ENCODE assay signal across 9 cellular contexts in genomic region chr17:74532115-74532514, GRCh38. TPM values are rescaled to one million over a fixed set of nuclear protein-coding genes. Genes with fewer than 3 reads are reported as not detected.
DNase-seq lines count a peak whose midpoint lies in the region; ATAC-seq and TF ChIP-seq lines count a peak whose summit lies in the region.
"Had no signal": no experiment of that assay in that cellular context is flagged by ENCODE, and none has a peak within 500 bp of the region (broad histone marks: within the 10 kb centered on the region; RNA-seq: fewer than 3 reads in every experiment).

No MANE protein-coding gene starts in this region.

- no peak overlapping the region for H2BK12ac ChIP-seq in H9 (ENCODE audit: insufficient read length, low read depth, low read length)

- H3K9ac ChIP-seq in H9 (ENCODE audit: extremely low read depth, insufficient read length, low read length) (no peak overlapping the region), NT2/D1 (ENCODE audit: insufficient read length, low read depth) (no peak overlapping the region)

- H3K79me2 ChIP-seq in H9 (ENCODE audit: insufficient read depth, low read length): no peaks in the 10 kb centered on the region

- no peaks in the 10 kb centered on the region; a peak in 2 of 5 replicates for H3K9me3 Mint-ChIP-seq in H9
- H3K9me3 Mint-ChIP-seq in CD8-positive, alpha-beta memory T cell: peaks cover 0 to 2% (median 0%) of the 10 kb centered on the region in 5 donors

- no peak overlapping the region for H2BK120ac ChIP-seq in H9 (ENCODE audit: low read depth, low read length, poor library complexity, severe bottlenecking)

- H3K27me3 Mint-ChIP-seq in H9 (ENCODE audit: low read depth): peaks cover 55% of the 10 kb centered on the region
- H3K27me3 Mint-ChIP-seq in CD8-positive, alpha-beta memory T cell: peaks cover 19 to 70% of the 10 kb centered on the region in 2 donors

- ATAC-seq in Right ventricle myocardium inferior (peak; percentile 76), sciatic nerve (peak; percentile 86), GM21447 (IDR thresholded peaks at IDR 0.05; ENCODE audit: unreplicated experiment) (no peak)

- no peak overlapping the region for H2BK5ac ChIP-seq in H9 (ENCODE audit: insufficient read length, low read length)

- H3K18ac ChIP-seq in H9 (ENCODE audit: insufficient read length, low read depth, low read length): no peak overlapping the region

- no peak overlapping the region for H3K4ac ChIP-seq in H9 (ENCODE audit: low read depth, low read length)

- no peaks in the 10 kb centered on the region for H3K79me1 ChIP-seq in H9 (ENCODE audit: insufficient read depth, low read depth, low read length, poor library complexity, severe bottlenecking)

- H2AFZ ChIP-seq in H9 (ENCODE audit: low read length): no peak overlapping the region

- POLR2A ChIA-PET in CD8-positive, alpha-beta memory T cell (lab: Charles Lee): no interaction called here

- H3K36me3 Mint-ChIP-seq in H9 (ENCODE audit: insufficient read depth in 1 of 3, low read depth in 3 of 3): no peaks in the 10 kb centered on the region; a peak in 2 of 7 replicates
- H3K36me3 Mint-ChIP-seq in CD8-positive, alpha-beta memory T cell: no peaks in the 10 kb centered on the region

- no peak overlapping the region for H4K91ac ChIP-seq in H9 (ENCODE audit: insufficient read length, low read depth, low read length)

- H3T11ph ChIP-seq in H9 (ENCODE audit: low read length): no peak overlapping the region

- DNase-seq in H9 (peak; percentile 84), NT2/D1 (ENCODE audit: low read depth, low spot score) (peak; percentile 76), Right ventricle myocardium inferior (ENCODE audit: missing footprints) (peak; percentile 83), sciatic nerve (ENCODE audit: low spot score) (peak; percentile 65), D341Med (ENCODE audit: low spot score) (no peak), NCI-H1105 (lab: John Stamatoyannopoulos, UW) (no peak)
- no peak for DNase-seq in CD8-positive, alpha-beta memory T cell
- DNase-seq: NCI-H1436 treated with DMSO at 0.1 percent for 48 hours had no signal

- H3K4me3 Mint-ChIP-seq in H9: 0 out of 5 replicates have a peak overlapping the region, but pooled peaks of 1 of the 2 experiments have one; percentile 2
- H3K4me3 Mint-ChIP-seq in CD8-positive, alpha-beta memory T cell: peak overlapping the region in 1 of 7 donors; percentile 32

- no peak overlapping the region for H3K27ac ChIP-seq in H9 (ENCODE audit: insufficient read length, low read depth, low read length)
- H3K27ac ChIP-seq in CD8-positive, alpha-beta memory T cell (ENCODE audit: low read depth, low read length): no peak overlapping the region

- no peaks in the 10 kb centered on the region for H4K20me1 ChIP-seq in H9 (ENCODE audit: control insufficient read depth, insufficient read depth, insufficient read length)

- no peak overlapping the region for H4K8ac ChIP-seq in H9 (replicated peaks; ENCODE audit: insufficient read length, low read depth, low read length)

- H2AK5ac ChIP-seq in H9 (ENCODE audit: insufficient read length, low read length): no peak overlapping the region

- intact Hi-C loops in Right ventricle myocardium inferior (cut with DNase I): no loop called here
- intact Hi-C loops in sciatic nerve (cut with DNase I): no loop called here

- H2BK20ac ChIP-seq in H9 (ENCODE audit: low read depth, low read length, poor library complexity, severe bottlenecking): no peak overlapping the region

- no peak overlapping the region for H3K14ac ChIP-seq in H9 (ENCODE audit: insufficient read depth, low read length)

- no peak for TF ChIP-seq CTCF in H9 (conservative IDR thresholded peaks at IDR 0.05)

- H4K5ac ChIP-seq in H9 (ENCODE audit: insufficient read length, low read depth, low read length): no peak overlapping the region

- no CpG with 5 or more reads among the region's 10 CpGs for WGBS in H9 (ENCODE audit: extremely low coverage, insufficient read length, low lambda C conversion rate)

- H3K23ac ChIP-seq in H9 (ENCODE audit: insufficient read length, low read depth, low read length): no peak overlapping the region

- no peak overlapping the region for H3K4me2 ChIP-seq in H9 (ENCODE audit: insufficient read depth, insufficient read length, low read length)

- no peak overlapping the region for H3K56ac ChIP-seq in H9 (ENCODE audit: insufficient read length, low read depth, low read length)

- H3K9me3 ChIP-seq in H9 (ENCODE audit: control insufficient read depth, low read depth, low read length) (no peaks in the 10 kb centered on the region), NT2/D1 (ENCODE audit: insufficient read depth, low read length) (peaks cover 14% of the 10 kb centered on the region; the same call in 1 of the 2 replicates)
- no peaks in the 10 kb centered on the region for H3K9me3 ChIP-seq in CD8-positive, alpha-beta memory T cell (ENCODE audit: low read length)

- peak overlapping the region; percentile 9 for H3K4me3 ChIP-seq in NT2/D1 (ENCODE audit: insufficient read length, low read depth)
- H3K4me3 ChIP-seq in CD8-positive, alpha-beta memory T cell (ENCODE audit: low read length): no peak overlapping the region

- no peaks in the 10 kb centered on the region for H3K36me3 ChIP-seq in NT2/D1 (ENCODE audit: insufficient read depth, insufficient read length, low read length)
- no peaks in the 10 kb centered on the region for H3K36me3 ChIP-seq in CD8-positive, alpha-beta memory T cell (ENCODE audit: insufficient read depth, low read length)

- peaks cover 8 to 10% of the 10 kb centered on the region in 2 experiments for H3K4me1 Mint-ChIP-seq in H9
- H3K4me1 Mint-ChIP-seq in CD8-positive, alpha-beta memory T cell: peaks cover 3 to 5% (median 3%) of the 10 kb centered on the region in 3 donors

- CTCF ChIA-PET in CD8-positive, alpha-beta memory T cell (lab: Charles Lee): interaction anchor here (1.4 to 2.9 kb wide), 3 partner anchors 152 to 321 kb away, joined by 3 to 11 read pairs (median 10); partner anchors contain the start of gene GPR142

- H3K27me3 ChIP-seq in H9 (ENCODE audit: insufficient read depth, low read length) (no peaks in the 10 kb centered on the region; the same call in 1 of the 2 replicates), NT2/D1 (ENCODE audit: insufficient read depth, insufficient read length) (no peaks in the 10 kb centered on the region)
- H3K27me3 ChIP-seq in CD8-positive, alpha-beta memory T cell (ENCODE audit: insufficient read depth, low read length, poor library complexity, severe bottlenecking): peaks cover 9% of the 10 kb centered on the region

- H3K4me1 ChIP-seq in H9 (ENCODE audit: insufficient read depth, low read length): peaks cover 2% of the 10 kb centered on the region
- no peaks in the 10 kb centered on the region for H3K4me1 ChIP-seq in NT2/D1 (ENCODE audit: insufficient read depth, insufficient read length)
- H3K4me1 ChIP-seq in CD8-positive, alpha-beta memory T cell (ENCODE audit: insufficient read depth, low read length): no peaks in the 10 kb centered on the region

- H3K27ac Mint-ChIP-seq in H9: peak overlapping the region in 1 of 3 experiments; percentile 37; a peak in 1 of 7 replicates
- peak overlapping the region in 1 of 8 donors; percentile 40 for H3K27ac Mint-ChIP-seq in CD8-positive, alpha-beta memory T cell

- H3K23me2 ChIP-seq in H9 (ENCODE audit: insufficient read length, low read depth, low read length, poor library complexity, severe bottlenecking): no peaks in the 10 kb centered on the region

- H2BK15ac ChIP-seq in H9 (ENCODE audit: low read depth, low read length): no peak overlapping the region

RNA-seq across cellular contexts. Expression of gene CD300LB, which starts 0.8 kb away (rescaled TPM):
- total RNA-seq in H9 (2021) (not detected in 2 replicates), Right ventricle myocardium inferior (0.19 TPM), sciatic nerve (1.2 TPM)
- total RNA-seq in CD8-positive, alpha-beta memory T cell: under 1 TPM in 1 of 2 experiments, not detected in 1; 0.11 TPM
- not detected for polyA plus RNA-seq in CD8-positive, alpha-beta memory T cell

RNA-seq across cellular contexts. Expression of gene CD300C, which starts 13.8 kb away (rescaled TPM):
- total RNA-seq in H9 (2021) (not detected in 2 replicates), Right ventricle myocardium inferior (1.2 TPM), sciatic nerve (1.7 TPM)
- total RNA-seq in CD8-positive, alpha-beta memory T cell: under 1 TPM in 1 of 2 experiments, not detected in 1; 0.20 TPM
- polyA plus RNA-seq in CD8-positive, alpha-beta memory T cell: not detected

RNA-seq across cellular contexts. Expression of gene CD300H, which starts 35.2 kb away (rescaled TPM):
- not detected in 2 replicates for total RNA-seq in H9 (2021)
- total RNA-seq in Right ventricle myocardium inferior: not detected
- not detected for total RNA-seq in sciatic nerve
- not detected for total RNA-seq in CD8-positive, alpha-beta memory T cell
- not detected for polyA plus RNA-seq in CD8-positive, alpha-beta memory T cell

RNA-seq across cellular contexts. Expression of gene CD300LD, which starts 60.0 kb away (rescaled TPM):
- total RNA-seq in H9 (2021) (not detected in 2 replicates), Right ventricle myocardium inferior (not detected), sciatic nerve (not detected)
- not detected for total RNA-seq in CD8-positive, alpha-beta memory T cell
- polyA plus RNA-seq in CD8-positive, alpha-beta memory T cell: not detected

Comparison
In these comparisons a context has a peak if more than half of its experiments do, and no peak if none do; other contexts are left out.
1. DNase-seq: peak in H9 (single experiment), NT2/D1 (single experiment), Right ventricle myocardium inferior (single experiment) and sciatic nerve (single experiment); none in D341Med (single experiment), CD8-positive, alpha-beta memory T cell (0 of 5) and NCI-H1105 (single experiment).